29 cellular contexts compared by ENCODE assay signal in the genomic region with DNA sequence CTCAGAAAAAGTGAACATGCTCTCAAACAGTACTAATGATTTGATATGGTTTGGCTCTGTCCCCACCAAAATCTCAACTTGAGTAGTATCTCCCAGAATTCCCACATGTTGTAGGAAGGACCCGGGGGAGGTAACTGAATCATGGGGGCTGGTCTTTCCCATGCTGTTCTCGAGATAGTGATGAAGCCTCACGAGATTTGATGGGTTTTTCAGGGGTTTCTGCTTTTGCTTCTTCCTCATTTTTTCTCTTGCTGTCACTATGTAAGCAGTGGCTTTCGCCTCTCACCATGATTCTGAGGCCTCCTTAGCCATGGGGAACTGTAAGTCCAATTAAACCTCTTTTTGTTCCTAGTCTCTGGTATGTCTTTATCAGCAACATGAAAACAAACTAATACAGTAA.
"Had no signal": no experiment of that assay in that cellular context is flagged by ENCODE, and none has a peak within 500 bp of the region (broad histone marks: within the 10 kb centered on the region; RNA-seq: fewer than 3 reads in every experiment).

No MANE protein-coding gene starts in this region.

- H3K9me3 ChIP-seq: gastroesophageal sphincter, heart right ventricle, mucosa of descending colon, right lobe of liver, thoracic aorta, transverse colon, vagina had no signal

- H3K27me3 Mint-ChIP-seq: dendritic cell treated with granulocyte-macrophage colony-stimulating factor and Interleukin-4, amounts not matched to agents 40 ng/mL and 50 ng/mL, for 4 days; naive B cell; natural killer cell treated with Interleukin-12 subunit alpha and Interleukin-12 subunit beta and Interleukin-15 and Interleukin-18, amount 100 ng/mL, for 72 hours; progenitor cell of endocrine pancreas; stimulated activated naive B cell treated with anti-CD40 and anti-IgM and Interleukin-4, amounts not matched to agents 10 μg/mL and 1 μg/mL and 100 μg/mL, for 72 hours; stimulated activated naive CD8-positive, alpha-beta T cell treated with anti-CD3 and anti-CD28 coated beads, Interleukin-15, Interleukin-2, amounts not matched to agents 100 ng/mL and 50 ng/mL, for 24 hours had no signal

- H3K27ac ChIP-seq: epithelial cell of prostate, foreskin keratinocyte, gastroesophageal sphincter, heart right ventricle, left lung, neural progenitor cell, parathyroid adenoma, right lobe of liver, thoracic aorta, transverse colon, vagina had no signal

- H3K4me3 Mint-ChIP-seq: dendritic cell treated with granulocyte-macrophage colony-stimulating factor and Interleukin-4, amounts not matched to agents 40 ng/mL and 50 ng/mL, for 4 days; endodermal cell; mesothelial cell of epicardium; naive B cell; natural killer cell treated with Interleukin-12 subunit alpha and Interleukin-12 subunit beta and Interleukin-15 and Interleukin-18, amount 100 ng/mL, for 72 hours; neural progenitor cell; stimulated activated naive B cell treated with anti-CD40 and anti-IgM and Interleukin-4, amounts not matched to agents 10 μg/mL and 1 μg/mL and 100 μg/mL, for 72 hours; stimulated activated naive CD8-positive, alpha-beta T cell treated with anti-CD3 and anti-CD28 coated beads, Interleukin-15, Interleukin-2, amounts not matched to agents 100 ng/mL and 50 ng/mL, for 24 hours had no signal

- H3K36me3 Mint-ChIP-seq: naive B cell; natural killer cell treated with Interleukin-12 subunit alpha and Interleukin-12 subunit beta and Interleukin-15 and Interleukin-18, amount 100 ng/mL, for 72 hours; stimulated activated naive B cell treated with anti-CD40 and anti-IgM and Interleukin-4, amounts not matched to agents 10 μg/mL and 1 μg/mL and 100 μg/mL, for 72 hours had no signal

- DNase-seq: effector CD8-positive, alpha-beta T cell; endodermal cell; foreskin keratinocyte; glutamatergic neuron; heart right ventricle; hippocampal formation; left cardiac atrium; left lung; mesenchymal stem cell; mucosa of descending colon; naive B cell; right lobe of liver; small intestine; stimulated activated CD4-positive, alpha-beta T cell treated with anti-CD3 and anti-CD28 coated beads, Interleukin-15, amount 100 ng/mL, for 24 hours; stimulated activated CD4-positive, alpha-beta T cell treated with anti-CD3 and anti-CD28 coated beads, Interleukin-2, amount 100 ng/mL, for 48 hours; stimulated activated naive B cell treated with anti-CD40 and anti-IgM and Interleukin-4, amounts not matched to agents 10 μg/mL and 1 μg/mL and 100 μg/mL, for 72 hours; transverse colon had no signal

- H3K27me3 ChIP-seq: foreskin keratinocyte, gastroesophageal sphincter, heart right ventricle, left lung, neural progenitor cell, right lobe of liver, transverse colon, vagina had no signal

- H3K36me3 ChIP-seq: gastroesophageal sphincter, heart right ventricle, left lung, neural progenitor cell, right lobe of liver, thoracic aorta, transverse colon, vagina had no signal

- H3K9me3 Mint-ChIP-seq: natural killer cell treated with Interleukin-12 subunit alpha and Interleukin-12 subunit beta and Interleukin-15 and Interleukin-18, amount 100 ng/mL, for 72 hours had no signal

- H3K27ac Mint-ChIP-seq: dendritic cell treated with granulocyte-macrophage colony-stimulating factor and Interleukin-4, amounts not matched to agents 40 ng/mL and 50 ng/mL, for 4 days; endodermal cell; mesothelial cell of epicardium; naive B cell; natural killer cell treated with Interleukin-12 subunit alpha and Interleukin-12 subunit beta and Interleukin-15 and Interleukin-18, amount 100 ng/mL, for 72 hours; neural progenitor cell; progenitor cell of endocrine pancreas; stimulated activated naive B cell treated with anti-CD40 and anti-IgM and Interleukin-4, amounts not matched to agents 10 μg/mL and 1 μg/mL and 100 μg/mL, for 72 hours; stimulated activated naive CD8-positive, alpha-beta T cell treated with anti-CD3 and anti-CD28 coated beads, Interleukin-15, Interleukin-2, amounts not matched to agents 100 ng/mL and 50 ng/mL, for 24 hours had no signal

- ATAC-seq: esophagus mucosa; foreskin keratinocyte; gastroesophageal sphincter; heart right ventricle; left cardiac atrium; left lung; mucosa of descending colon; natural killer cell treated with Interleukin-12 subunit alpha and Interleukin-12 subunit beta and Interleukin-15 and Interleukin-18, amount 100 ng/mL, for 72 hours; right lobe of liver; stimulated activated naive B cell treated with anti-CD40 and anti-IgM and Interleukin-4, amounts not matched to agents 10 μg/mL and 1 μg/mL and 100 μg/mL, for 72 hours had no signal

- H3K4me1 Mint-ChIP-seq: endodermal cell; mesothelial cell of epicardium; naive B cell; neural progenitor cell; stimulated activated naive B cell treated with anti-CD40 and anti-IgM and Interleukin-4, amounts not matched to agents 10 μg/mL and 1 μg/mL and 100 μg/mL, for 72 hours had no signal

- H3K4me1 ChIP-seq: foreskin keratinocyte, gastroesophageal sphincter, heart right ventricle, left lung, parathyroid adenoma, transverse colon, vagina had no signal

- H3K4me3 ChIP-seq: gastroesophageal sphincter, heart right ventricle, left lung, mucosa of descending colon, neural progenitor cell, right lobe of liver, thoracic aorta, transverse colon, vagina had no signal
